8 cellular contexts compared by ENCODE assay signal in the genomic region with DNA sequence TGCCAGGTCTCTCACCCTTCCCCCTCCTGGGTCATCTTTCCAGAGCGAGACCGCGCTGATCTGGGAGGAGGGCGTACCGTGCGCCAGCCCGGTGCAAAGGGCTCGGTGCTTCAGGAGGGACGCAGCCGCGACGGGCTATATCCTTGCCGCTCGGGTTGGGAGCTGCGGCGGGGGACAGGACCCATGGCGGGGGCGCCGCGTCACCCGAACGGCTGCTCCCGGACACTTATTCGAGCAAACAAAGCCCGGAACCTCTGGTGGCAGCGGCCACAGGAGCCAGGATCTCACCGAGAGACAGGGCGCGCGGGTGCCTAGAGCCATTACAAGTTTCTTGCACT. TPM values are rescaled to one million over a fixed set of nuclear protein-coding genes. Genes with fewer than 3 reads are reported as not detected.
DNase-seq lines count a peak whose midpoint lies in the region; ATAC-seq and TF ChIP-seq lines count a peak whose summit lies in the region.

No MANE protein-coding gene starts in this region.

- H3K9me3 ChIP-seq in MM.1S (replicated peaks; ENCODE audit: insufficient read depth, low read length) (no peaks in the 10 kb centered on the region), mesodermal cell (ENCODE audit: control insufficient read depth, low read length) (no peaks in the 10 kb centered on the region), transverse colon (no peaks in the 10 kb centered on the region)

- H3K4me2 ChIP-seq in MM.1S (ENCODE audit: low read depth, low read length) = peak overlapping the region; percentile 89; the same call in 1 of the 2 replicates

- TF ChIP-seq POLR2A in transverse colon (IDR thresholded peaks at IDR 0.05) = no peak

- H3K4me1 Mint-ChIP-seq in dendritic cell treated with granulocyte-macrophage colony-stimulating factor and Interleukin-4, amounts not matched to agents 40 ng/mL and 50 ng/mL, for 4 days (ENCODE audit: low read depth) = peaks cover 37% of the 10 kb centered on the region

- no peaks in the 10 kb centered on the region for H3K9me2 ChIP-seq in MM.1S (replicated peaks; ENCODE audit: insufficient read depth, low read length)

- H3K9me3 Mint-ChIP-seq in dendritic cell treated with granulocyte-macrophage colony-stimulating factor and Interleukin-4, amounts not matched to agents 40 ng/mL and 50 ng/mL, for 4 days = no peaks in the 10 kb centered on the region

- peaks cover 92% of the 10 kb centered on the region for H3K27me3 Mint-ChIP-seq in dendritic cell treated with granulocyte-macrophage colony-stimulating factor and Interleukin-4, amounts not matched to agents 40 ng/mL and 50 ng/mL, for 4 days

- H2AFZ ChIP-seq in MM.1S (ENCODE audit: low read length) = no peak overlapping the region

- no peak for TF ChIP-seq EP300 in transverse colon (IDR thresholded peaks at IDR 0.05; ENCODE audit: low read depth)

- TF ChIP-seq CTCF in MM.1S (IDR thresholded peaks at IDR 0.05; ENCODE audit: low read length) = no peak
- no peak for TF ChIP-seq CTCF in transverse colon (IDR thresholded peaks at IDR 0.05)

- H3K4me3 Mint-ChIP-seq in dendritic cell treated with granulocyte-macrophage colony-stimulating factor and Interleukin-4, amounts not matched to agents 40 ng/mL and 50 ng/mL, for 4 days = peak overlapping the region; percentile 18

- no peaks in the 10 kb centered on the region for H4K20me1 ChIP-seq in MM.1S (ENCODE audit: insufficient read depth, low read length)

- H3K27ac Mint-ChIP-seq in dendritic cell treated with granulocyte-macrophage colony-stimulating factor and Interleukin-4, amounts not matched to agents 40 ng/mL and 50 ng/mL, for 4 days = no peak overlapping the region

- ATAC-seq in HG02870 (IDR thresholded peaks at IDR 0.05; ENCODE audit: unreplicated experiment) (no peak), HG02981 (IDR thresholded peaks at IDR 0.05; ENCODE audit: unreplicated experiment) (no peak)

- H3K4me1 ChIP-seq in MM.1S (ENCODE audit: low read length) (peaks cover 8% of the 10 kb centered on the region; the same call in 1 of the 2 replicates), mesodermal cell (ENCODE audit: control insufficient read depth, insufficient read depth, low read length, poor library complexity, severe bottlenecking) (peaks cover 5% of the 10 kb centered on the region), transverse colon (peaks cover 0 to 39% (median 14%) of the 10 kb centered on the region in 4 donors)

- H3K4me3 ChIP-seq in MM.1S (ENCODE audit: low read length) (no peak overlapping the region), mesodermal cell (ENCODE audit: extremely low read depth, insufficient read depth, low read length, poor library complexity, severe bottlenecking) (peak overlapping the region; percentile 95), transverse colon (peak overlapping the region; percentile 66 to 90 (median 74))

- H3K9ac ChIP-seq in MM.1S (ENCODE audit: low read length) = no peak overlapping the region

- H3K36me3 Mint-ChIP-seq in dendritic cell treated with granulocyte-macrophage colony-stimulating factor and Interleukin-4, amounts not matched to agents 40 ng/mL and 50 ng/mL, for 4 days (ENCODE audit: low read depth) = no peaks in the 10 kb centered on the region

- no peaks in the 10 kb centered on the region for H3K79me2 ChIP-seq in MM.1S (ENCODE audit: low read length)

- no peak overlapping the region for H3K27ac ChIP-seq in MM.1S (ENCODE audit: low read length)
- peak overlapping the region; percentile 67 for H3K27ac ChIP-seq in mesodermal cell (ENCODE audit: low read depth, low read length, severe bottlenecking)
- peak overlapping the region; percentile 81 to 91 (median 88) for H3K27ac ChIP-seq in transverse colon

- H3K36me3 ChIP-seq in MM.1S (replicated peaks; ENCODE audit: insufficient read depth, low read length) (no peaks in the 10 kb centered on the region), mesodermal cell (ENCODE audit: control insufficient read depth, insufficient read depth, low read length) (no peaks in the 10 kb centered on the region), transverse colon (no peaks in the 10 kb centered on the region)

- peaks cover 17% of the 10 kb centered on the region for H3K27me3 ChIP-seq in MM.1S (replicated peaks; ENCODE audit: insufficient read depth, low read length)
- peaks cover 14% of the 10 kb centered on the region for H3K27me3 ChIP-seq in transverse colon

- DNase-seq in D341Med (ENCODE audit: low spot score) = peak; percentile 60
- DNase-seq in MM.1S = no peak
- DNase-seq in transverse colon = peak; percentile 50
- no peak for DNase-seq in NCI-H1930 (lab: John Stamatoyannopoulos, UW)

- in situ Hi-C loops in transverse colon (cut with MboI; ENCODE audit: low pct_ligation_motif_present in 1 of 4, low pct_unique_long_range_greater_than_20kb in 1 of 4, low sequenced_read_pairs in 3 of 4) = loop anchor here in 1 of 4 donors (25.0 kb wide), 1 partner anchor 436 kb away; no protein-coding TSS in a partner anchor

- 0% methylated on average over 26 of the region's 30 CpGs for WGBS in mesodermal cell (ENCODE audit: insufficient coverage in 2 of 2), 2 experiments
- 3% methylated on average over 13 of the region's 30 CpGs; no CpG with 5 or more reads in 1 of the 2 donors for WGBS in transverse colon (ENCODE audit: low coverage in 1 of 2), 2 donors

- intact Hi-C loops in dendritic cell treated with granulocyte-macrophage colony-stimulating factor and Interleukin-4, amounts not matched to agents 40 ng/mL and 50 ng/mL, for 4 days (cut with micrococcal nuclease) = loop anchor here (10.0 kb wide), 1 partner anchor 438 kb away; no protein-coding TSS in a partner anchor
- intact Hi-C loops in transverse colon (cut with DNase I; ENCODE audit: low total_unique reads) = loop anchor here (10.0 kb wide), 1 partner anchor 832 kb away; no protein-coding TSS in a partner anchor

- peaks cover 14% of the 10 kb centered on the region for H3F3A ChIP-seq in MM.1S (ENCODE audit: insufficient read depth, low read length)

RNA-seq across cellular contexts. Expression of gene SEMA6A, which starts 1.4 kb away (rescaled TPM):
- polyA plus RNA-seq in mesodermal cell (2013, experiment 1 of 2) = 42.2 TPM
- 44.7 TPM for polyA plus RNA-seq in mesodermal cell (2013, experiment 2 of 2)
- 100 to 1,000 TPM in 3 of 4 donors, 10 to 100 TPM in 1; 76.7 to 231 (median 117) TPM for total RNA-seq in transverse colon

Comparison
In these comparisons a context has a peak if more than half of its experiments do, and no peak if none do; other contexts are left out.
1. DNase-seq: peak in D341Med (single experiment) and transverse colon (single experiment); none in MM.1S (single experiment) and NCI-H1930 (0 of 2).